ENCODE assay signal across 8 cellular contexts in genomic region chr12:54417712-54418440, GRCh38. TPM values are rescaled to one million over a fixed set of nuclear protein-coding genes. Genes with fewer than 3 reads are reported as not detected.
DNase-seq lines count a peak whose midpoint lies in the region; ATAC-seq and TF ChIP-seq lines count a peak whose summit lies in the region.

No MANE protein-coding gene starts in this region.

- TF ChIP-seq POLR2A in testis (IDR thresholded peaks at IDR 0.05) = no peak

- H3K27me3 ChIP-seq in layer of hippocampus (ENCODE audit: control insufficient read depth, insufficient read depth, low read length) = peaks cover 4% of the 10 kb centered on the region
- no peaks in the 10 kb centered on the region for H3K27me3 ChIP-seq in testis

- peak overlapping the region; percentile 90 for H3K4me3 ChIP-seq in astrocyte of the cerebellum (ENCODE audit: low read depth, low read length)
- peak overlapping the region; percentile 73 to 78 for H3K4me3 ChIP-seq in testis

- no peaks in the 10 kb centered on the region for H3K4me1 ChIP-seq in testis

- ATAC-seq in HG03039 (IDR thresholded peaks at IDR 0.05; ENCODE audit: unreplicated experiment) = no peak
- ATAC-seq in esophagus mucosa = no peak

- TF ChIP-seq CTCF in astrocyte of the cerebellum (IDR thresholded peaks at IDR 0.05; ENCODE audit: low read depth, low read length, missing control alignments) (no peak), testis (IDR thresholded peaks at IDR 0.05) (no peak)

- in situ Hi-C loops in astrocyte of the cerebellum (cut with HindIII; ENCODE audit: low sequenced_read_pairs) = no loop called here

- H3K27ac ChIP-seq in layer of hippocampus (ENCODE audit: low read depth, low read length) = peak overlapping the region; percentile 52
- peak overlapping the region; percentile 79 to 80 for H3K27ac ChIP-seq in testis

- no peaks in the 10 kb centered on the region for H3K36me3 ChIP-seq in testis (ENCODE audit: low read depth, missing control alignments)

- DNase-seq in activated T-cell treated with anti-CD3 and anti-CD28 coated beads, Interleukin-2, amount 50 U/mL, for 1 hour = peak; percentile 41
- DNase-seq in activated T-cell treated with anti-CD3 and anti-CD28 coated beads for 4 hours (no peak), astrocyte of the cerebellum (ENCODE audit: low read depth) (no peak), testis (peak; percentile 35), pons (ENCODE audit: low spot score) (no peak)

- intact Hi-C loops in testis (cut with DNase I; ENCODE audit: low total_unique reads) = no loop called here

- WGBS in testis, 2 donors = 6 to 14% methylated on average over 18 to 25 of the region's 25 CpGs

- H3K9me3 ChIP-seq in testis = no peaks in the 10 kb centered on the region

RNA-seq across cellular contexts. Expression of gene ITGA5, which starts 1.2 kb away (rescaled TPM):
- total RNA-seq in testis (10 to 100 TPM in 1 of 2 donors, 1 to 10 TPM in 1; 9.0 to 10.7 TPM), esophagus mucosa (12.8 TPM)
- 16.3 TPM for polyA plus RNA-seq in testis (ENCODE audit: insufficient read depth, low read depth, low replicate concordance)

RNA-seq across cellular contexts. Expression of gene ZNF385A, which starts 33.3 kb away (rescaled TPM):
- 1 to 10 TPM; 3.5 to 5.6 TPM for total RNA-seq in testis
- 10.9 TPM for polyA plus RNA-seq in testis (ENCODE audit: insufficient read depth, low read depth, low replicate concordance)
- total RNA-seq in esophagus mucosa = 52.2 TPM

RNA-seq across cellular contexts. Expression of gene GPR84, which starts 53.6 kb away (rescaled TPM):
- under 1 TPM in 1 of 2 donors, not detected in 1; 0.43 TPM for total RNA-seq in testis
- polyA plus RNA-seq in testis (ENCODE audit: insufficient read depth, low read depth, low replicate concordance) = 0.58 TPM
- 0.16 TPM for total RNA-seq in esophagus mucosa

RNA-seq across cellular contexts. Expression of gene GTSF1, which starts 55.5 kb away (rescaled TPM):
- total RNA-seq in testis (100 to 1,000 TPM; 109 to 191 TPM), esophagus mucosa (not detected)
- 456 TPM for polyA plus RNA-seq in testis (ENCODE audit: insufficient read depth, low read depth, low replicate concordance)

Comparison
In these comparisons a context has a peak if more than half of its experiments do, and no peak if none do; other contexts are left out.
1. DNase-seq: peak in activated T-cell treated with anti-CD3 and anti-CD28 coated beads, Interleukin-2, amount 50 U/mL, for 1 hour (single experiment) and testis (single experiment); none in activated T-cell treated with anti-CD3 and anti-CD28 coated beads for 4 hours (single experiment), astrocyte of the cerebellum (single experiment) and pons (single experiment).